ENCODE assay signal across 23 cellular contexts in genomic region chr18:4821801-4822200, GRCh38.
"Had no signal": no experiment of that assay in that cellular context is flagged by ENCODE, and none has a peak within 500 bp of the region (broad histone marks: within the 10 kb centered on the region; RNA-seq: fewer than 3 reads in every experiment).

No MANE protein-coding gene starts in this region.

- H3K4me2 ChIP-seq: smooth muscle cell had no signal

- H3K27me3 ChIP-seq: right atrium auricular region, right lobe of liver, tibial nerve, uterus had no signal

- H3K9ac ChIP-seq: parathyroid adenoma had no signal

- ATAC-seq: mucosa of descending colon; naive thymus-derived CD8-positive, alpha-beta T cell; psoas muscle; right lobe of liver; stimulated activated memory B cell treated with anti-CD40 and anti-IgM and Interleukin-4, amounts not matched to agents 10 μg/mL and 1 μg/mL and 100 μg/mL, for 72 hours; stimulated activated naive CD8-positive, alpha-beta T cell treated with anti-CD3 and anti-CD28 coated beads, Interleukin-15, amount 100 ng/mL, for 72 hours had no signal

- H3K9me3 Mint-ChIP-seq: nephron, type B pancreatic cell had no signal

- H3K27ac Mint-ChIP-seq: naive thymus-derived CD8-positive, alpha-beta T cell; nephron; stimulated activated memory B cell treated with anti-CD40 and anti-IgM and Interleukin-4, amounts not matched to agents 10 μg/mL and 1 μg/mL and 100 μg/mL, for 72 hours; stimulated activated naive CD8-positive, alpha-beta T cell treated with anti-CD3 and anti-CD28 coated beads, Interleukin-15, amount 100 ng/mL, for 72 hours; type B pancreatic cell had no signal

- H3K9me3 ChIP-seq: left ventricle myocardium inferior, psoas muscle, right atrium auricular region, right lobe of liver, tibial nerve, uterus had no signal

- H3K4me1 Mint-ChIP-seq: naive thymus-derived CD8-positive, alpha-beta T cell; nephron; neural crest cell; stimulated activated memory B cell treated with anti-CD40 and anti-IgM and Interleukin-4, amounts not matched to agents 10 μg/mL and 1 μg/mL and 100 μg/mL, for 72 hours; stimulated activated naive CD8-positive, alpha-beta T cell treated with anti-CD3 and anti-CD28 coated beads, Interleukin-15, amount 100 ng/mL, for 72 hours had no signal

- H2AFZ ChIP-seq: parathyroid adenoma had no signal

- H3K36me3 ChIP-seq: left ventricle myocardium inferior, right atrium auricular region, right lobe of liver, tibial nerve, uterus had no signal

- H3K27ac ChIP-seq: left ventricle myocardium inferior, parathyroid adenoma, psoas muscle, right atrium auricular region, right lobe of liver, tibial nerve, uterus had no signal

- H3K27me3 Mint-ChIP-seq: stimulated activated memory B cell treated with anti-CD40 and anti-IgM and Interleukin-4, amounts not matched to agents 10 μg/mL and 1 μg/mL and 100 μg/mL, for 72 hours; stimulated activated naive CD8-positive, alpha-beta T cell treated with anti-CD3 and anti-CD28 coated beads, Interleukin-15, amount 100 ng/mL, for 72 hours had no signal

- H3K4me3 ChIP-seq: left ventricle myocardium inferior, lung, mucosa of descending colon, psoas muscle, right atrium auricular region, right lobe of liver, smooth muscle cell, tibial nerve, uterus had no signal

- H3K4me1 ChIP-seq: left ventricle myocardium inferior, parathyroid adenoma, psoas muscle, right atrium auricular region, right lobe of liver, tibial nerve, uterus had no signal

- H3K79me2 ChIP-seq: parathyroid adenoma had no signal

- DNase-seq: islet precursor cell; left ventricle myocardium inferior; midbrain; mucosa of descending colon; naive thymus-derived CD8-positive, alpha-beta T cell; psoas muscle; right lobe of liver; stimulated activated CD4-positive, alpha-beta T cell treated with anti-CD3 and anti-CD28 coated beads, Interleukin-1b, Interleukin-23, amount 100 ng/mL, for 48 hours; stimulated activated CD4-positive, alpha-beta T cell treated with anti-CD3 and anti-CD28 coated beads, Interleukin-2, amount 100 ng/mL, for 48 hours; stimulated activated CD4-positive, alpha-beta T cell treated with anti-CD3 and anti-CD28 coated beads, Interleukin-4, amount 100 ng/mL, for 4 hours; stimulated activated CD8-positive, alpha-beta memory T cell treated with anti-CD3 and anti-CD28 coated beads, Interleukin-4, amount 100 ng/mL, for 48 hours; stimulated activated naive CD4-positive, alpha-beta T cell treated with Interleukin-2 at 50 U/mL for 16 hours; stimulated activated naive CD8-positive, alpha-beta T cell treated with anti-CD3 and anti-CD28 coated beads, Interleukin-15, amount 100 ng/mL, for 72 hours; uterus had no signal

- H3K4me3 Mint-ChIP-seq: naive thymus-derived CD8-positive, alpha-beta T cell; nephron; neural crest cell; stimulated activated memory B cell treated with anti-CD40 and anti-IgM and Interleukin-4, amounts not matched to agents 10 μg/mL and 1 μg/mL and 100 μg/mL, for 72 hours; stimulated activated naive CD8-positive, alpha-beta T cell treated with anti-CD3 and anti-CD28 coated beads, Interleukin-15, amount 100 ng/mL, for 72 hours; type B pancreatic cell had no signal

- H3K36me3 Mint-ChIP-seq: naive thymus-derived CD8-positive, alpha-beta T cell; stimulated activated memory B cell treated with anti-CD40 and anti-IgM and Interleukin-4, amounts not matched to agents 10 μg/mL and 1 μg/mL and 100 μg/mL, for 72 hours; type B pancreatic cell had no signal
